Comparison of ENCODE assay signal across 10 cellular contexts in genomic region chr11:118441770-118442169, GRCh38. TPM values are rescaled to one million over a fixed set of nuclear protein-coding genes. Genes with fewer than 3 reads are reported as not detected.
DNase-seq lines count a peak whose midpoint lies in the region; ATAC-seq and TF ChIP-seq lines count a peak whose summit lies in the region.
"Had no signal": no experiment of that assay in that cellular context is flagged by ENCODE, and none has a peak within 500 bp of the region (broad histone marks: within the 10 kb centered on the region; RNA-seq: fewer than 3 reads in every experiment).

No MANE protein-coding gene starts in this region.

- no peaks in the 10 kb centered on the region for H3K36me3 Mint-ChIP-seq in IgD-negative memory B cell
- peaks cover 50% of the 10 kb centered on the region for H3K36me3 Mint-ChIP-seq in brain
- peaks cover under 1% of the 10 kb centered on the region for H3K36me3 Mint-ChIP-seq in neural crest cell (ENCODE audit: low read depth)

- H3K27me3 Mint-ChIP-seq in IgD-negative memory B cell (no peaks in the 10 kb centered on the region), brain (peaks cover 7% of the 10 kb centered on the region), neural crest cell (ENCODE audit: low read depth) (no peaks in the 10 kb centered on the region)

- no peak for TF ChIP-seq CTCF in brain (conservative IDR thresholded peaks at IDR 0.05)
- TF ChIP-seq CTCF in neural crest cell (conservative IDR thresholded peaks at IDR 0.05): no peak

- H3K4me1 Mint-ChIP-seq in IgD-negative memory B cell (peaks cover 47 to 69% (median 66%) of the 10 kb centered on the region in 3 donors), brain (peaks cover 87% of the 10 kb centered on the region), neural crest cell (peaks cover 76% of the 10 kb centered on the region)

- H3K27ac Mint-ChIP-seq in IgD-negative memory B cell (peak overlapping the region in 2 of 3 donors; percentile 64 to 79), brain (peak overlapping the region in 4 of 5 experiments; percentile 34 to 80 (median 72)), neural crest cell (ENCODE audit: unreplicated experiment) (no peak overlapping the region)

- ATAC-seq in HG02588 (IDR thresholded peaks at IDR 0.05; ENCODE audit: unreplicated experiment): no peak
- ATAC-seq in HG03139 (IDR thresholded peaks at IDR 0.05; ENCODE audit: unreplicated experiment): no peak

- DNase-seq in activated CD4-positive, alpha-beta T cell treated with anti-CD3 and anti-CD28 coated beads for 48 hours: peak; percentile 6
- DNase-seq in activated CD4-positive, alpha-beta T cell treated with anti-CD3 and anti-CD28 coated beads for 4 hours: no peak
- DNase-seq in neural crest cell (ENCODE audit: low read depth, low spot score): no peak
- no peak for DNase-seq in DMS 273 (lab: John Stamatoyannopoulos, UW; ENCODE audit: unreplicated experiment)
- DNase-seq: NCI-H1930; stimulated activated CD8-positive, alpha-beta memory T cell treated with anti-CD3 and anti-CD28 coated beads, Interleukin-4, amount 100 ng/mL, for 48 hours had no signal

- H3K9me3 Mint-ChIP-seq in IgD-negative memory B cell: no peaks in the 10 kb centered on the region
- H3K9me3 Mint-ChIP-seq in brain: no peaks in the 10 kb centered on the region
- H3K9me3 Mint-ChIP-seq in neural crest cell: no peaks in the 10 kb centered on the region

- H3K4me3 Mint-ChIP-seq in IgD-negative memory B cell: peak overlapping the region in 3 of 4 donors; percentile 24 to 82 (median 76)
- H3K4me3 Mint-ChIP-seq in brain: peak overlapping the region; percentile 39 to 96 (median 78)
- peak overlapping the region; percentile 16 for H3K4me3 Mint-ChIP-seq in neural crest cell

RNA-seq across cellular contexts. Expression of gene KMT2A, which starts 5.5 kb away (rescaled TPM):
- 23.6 TPM for polyA plus RNA-seq in IgD-negative memory B cell
- 35.4 TPM for polyA plus RNA-seq in brain (ENCODE audit: insufficient read depth, low read depth, low replicate concordance)
- total RNA-seq in neural crest cell: 78.8 and 86.3 TPM in 2 replicates

RNA-seq across cellular contexts. Expression of gene ATP5MG, which starts 40.4 kb away (rescaled TPM):
- polyA plus RNA-seq in IgD-negative memory B cell (547 TPM), brain (ENCODE audit: insufficient read depth, low read depth, low replicate concordance) (385 TPM)
- 227 and 233 TPM in 2 replicates for total RNA-seq in neural crest cell

Comparison
In these comparisons a context has a peak if more than half of its experiments do, and no peak if none do; other contexts are left out.
1. H3K4me3 Mint-ChIP-seq: peak in every context shown above with its lines; median percentile 78 in brain; 76 in IgD-negative memory B cell; 16 in neural crest cell.